ENCODE assay signal across 8 cellular contexts in the genomic region with DNA sequence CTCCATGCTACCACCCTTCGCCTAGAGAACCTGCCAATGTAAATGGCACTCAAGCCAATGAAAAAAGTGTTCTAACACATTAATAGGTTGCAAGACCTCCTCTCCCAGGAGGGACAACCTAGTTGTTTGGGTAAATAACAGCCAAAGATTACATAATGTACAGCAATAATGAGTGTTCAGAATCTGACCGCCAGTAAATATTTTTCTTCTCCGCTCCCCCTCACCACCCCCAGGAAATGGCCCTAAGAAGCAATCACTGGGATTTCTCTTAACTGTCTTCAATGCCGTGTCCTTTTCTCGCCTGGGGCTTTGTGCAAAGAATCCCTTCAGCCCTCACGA. TPM values are rescaled to one million over a fixed set of nuclear protein-coding genes. Genes with fewer than 3 reads are reported as not detected.
DNase-seq lines count a peak whose midpoint lies in the region; ATAC-seq, FAIRE-seq and TF ChIP-seq lines count a peak whose summit lies in the region.

No MANE protein-coding gene starts in this region.

- intact Hi-C loops in sciatic nerve (cut with DNase I) = no loop called here

- no peak for DNase-seq in GM12865 (ENCODE audit: low read depth)
- no peak for DNase-seq in SJCRH30
- no peak for DNase-seq in epithelial cell of prostate (ENCODE audit: low read depth, low spot score)
- DNase-seq in D721Med (ENCODE audit: insufficient read length, low spot score) = no peak
- DNase-seq in middle frontal gyrus (ENCODE audit: extremely low spot score, low spot score) = no peak
- DNase-seq in sciatic nerve (ENCODE audit: low spot score) = no peak

- H3K27me3 ChIP-seq in SJCRH30 (no peaks in the 10 kb centered on the region), neutrophil (no peaks in the 10 kb centered on the region)

- no peak for ATAC-seq in sciatic nerve

- H3K9me3 ChIP-seq in SJCRH30 (replicated peaks) (no peaks in the 10 kb centered on the region), neutrophil (no peaks in the 10 kb centered on the region)

- peak overlapping the region; percentile 88 for H3K27ac ChIP-seq in 22Rv1
- peak overlapping the region; percentile 93; the same call in 1 of the 2 replicates for H3K27ac ChIP-seq in SJCRH30
- peak overlapping the region; percentile 81 for H3K27ac ChIP-seq in epithelial cell of prostate
- peak overlapping the region; percentile 86 for H3K27ac ChIP-seq in neutrophil

- H3K4me1 ChIP-seq in SJCRH30 (0 out of 2 replicates have a peak, but pooled peaks cover 3% of the 10 kb centered on the region), neutrophil (ENCODE audit: control insufficient read depth in 1 of 2, insufficient read depth in 1 of 2, low read depth in 1 of 2, low read length in 1 of 2) (peaks cover 71 to 73% of the 10 kb centered on the region in 2 experiments)

- no peak for FAIRE-seq in D721Med (lab: Jason Lieb, UNC)

- TF ChIP-seq CTCF in 22Rv1 (IDR thresholded peaks at IDR 0.05) = no peak
- TF ChIP-seq CTCF in GM12865 (IDR thresholded peaks at IDR 0.05; ENCODE audit: insufficient read depth, low read depth, low read length, missing control alignments) = no peak
- no peak for TF ChIP-seq CTCF in neutrophil (IDR thresholded peaks at IDR 0.05)
- TF ChIP-seq CTCF in D721Med (IDR thresholded peaks at IDR 0.05; ENCODE audit: insufficient read depth, missing control alignments) = no peak

- H3K4me3 ChIP-seq in GM12865 (ENCODE audit: low read depth, low read length) (peak overlapping the region; percentile 97), SJCRH30 (peak overlapping the region; percentile 81), neutrophil (ENCODE audit: low read depth in 1 of 2, low read length in 1 of 2) (peak overlapping the region; percentile 86 to 96)

- no peaks in the 10 kb centered on the region for H3K36me3 ChIP-seq in SJCRH30
- H3K36me3 ChIP-seq in neutrophil = no peaks in the 10 kb centered on the region

RNA-seq across cellular contexts. Expression of a gene that starts 0.5 kb away (rescaled TPM):
- 6.6 and 9.3 TPM in 2 replicates for total RNA-seq in SJCRH30 (2014; rRNA removed; shearing (Covaris generic))
- 35.0 TPM for total RNA-seq in sciatic nerve

RNA-seq across cellular contexts. Expression of a gene that starts 0.9 kb away (rescaled TPM):
- 126 and 138 TPM in 2 replicates for total RNA-seq in SJCRH30 (2014; rRNA removed; shearing (Covaris generic))
- total RNA-seq in sciatic nerve = 49.6 TPM

RNA-seq across cellular contexts. Expression of a gene that starts 45.0 kb away (rescaled TPM):
- total RNA-seq in SJCRH30 (2014; rRNA removed; shearing (Covaris generic)) = 13.6 TPM in 2 replicates
- 210 TPM for total RNA-seq in sciatic nerve

Comparison
In these comparisons a context has a peak if more than half of its experiments do, and no peak if none do; other contexts are left out.
1. RNA of a gene that starts 45.0 kb away (total RNA-seq): 210 TPM in sciatic nerve (single experiment); 13.6 TPM in SJCRH30; every median in the first group is over 10 times any median in the second.
2. Peak in every context shown above with its lines, with median percentiles within 50 percentile points of each other: H3K27ac ChIP-seq and H3K4me3 ChIP-seq.